Comparison of ENCODE assay signal across 17 cellular contexts in the genomic region with DNA sequence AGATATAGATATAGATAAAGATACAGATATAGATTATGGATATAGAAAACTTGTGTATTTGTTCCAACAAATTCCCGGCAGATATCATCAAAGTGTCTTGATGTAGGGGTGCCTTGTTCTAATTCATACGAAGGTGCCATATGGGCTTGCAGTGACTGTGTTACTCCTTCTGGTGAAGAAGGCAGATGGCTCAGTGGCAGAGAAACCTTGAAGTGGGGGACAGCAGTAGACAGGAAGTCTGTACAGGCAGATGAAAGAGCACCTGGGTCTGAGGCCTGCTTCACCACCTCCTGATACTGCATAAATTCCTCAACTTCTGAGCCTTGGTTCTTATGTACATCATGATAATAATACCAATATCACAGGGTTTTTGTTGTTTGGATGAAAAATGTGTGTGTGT.
DNase-seq lines count a peak whose midpoint lies in the region; ATAC-seq and TF ChIP-seq lines count a peak whose summit lies in the region.
"Had no signal": no experiment of that assay in that cellular context is flagged by ENCODE, and none has a peak within 500 bp of the region (broad histone marks: within the 10 kb centered on the region; RNA-seq: fewer than 3 reads in every experiment).

No MANE protein-coding gene starts in this region.

- peaks cover 0 to 20% (median 7%) of the 10 kb centered on the region in 4 donors for H3K4me1 Mint-ChIP-seq in CD4-positive, CD25-positive, alpha-beta regulatory T cell
- peaks cover 8% of the 10 kb centered on the region for H3K4me1 Mint-ChIP-seq in central memory CD8-positive, alpha-beta T cell

- peaks cover 0 to 2% of the 10 kb centered on the region in 2 experiments for H3K9me3 ChIP-seq in CD4-positive, CD25-positive, alpha-beta regulatory T cell (ENCODE audit: control insufficient read depth in 2 of 2, low read length in 2 of 2)
- peaks cover 20% of the 10 kb centered on the region; the same call in 1 of the 2 replicates for H3K9me3 ChIP-seq in Loucy (ENCODE audit: insufficient read depth, low read depth, low read length)

- no peak for TF ChIP-seq CTCF in Loucy (conservative IDR thresholded peaks at IDR 0.05; ENCODE audit: low read length)

- H3K4me2 ChIP-seq in Loucy (ENCODE audit: low read depth, low read length, poor library complexity, severe bottlenecking) = peak overlapping the region; percentile 40

- H3K27me3 ChIP-seq in CD4-positive, CD25-positive, alpha-beta regulatory T cell (ENCODE audit: control insufficient read depth, insufficient read depth, low read length) = peaks cover 2% of the 10 kb centered on the region
- no peaks in the 10 kb centered on the region for H3K27me3 ChIP-seq in Loucy (ENCODE audit: insufficient read depth, low read length, poor library complexity, severe bottlenecking)

- peak overlapping the region in 1 of 4 donors; percentile 25 for H3K4me3 Mint-ChIP-seq in CD4-positive, CD25-positive, alpha-beta regulatory T cell
- H3K4me3 Mint-ChIP-seq in central memory CD8-positive, alpha-beta T cell = no peak overlapping the region

- H4K20me1 ChIP-seq in Loucy (ENCODE audit: insufficient read depth, low read length, poor library complexity, severe bottlenecking) = no peaks in the 10 kb centered on the region

- H3K27me3 Mint-ChIP-seq in CD4-positive, CD25-positive, alpha-beta regulatory T cell = peaks cover 10% of the 10 kb centered on the region
- no peaks in the 10 kb centered on the region for H3K27me3 Mint-ChIP-seq in central memory CD8-positive, alpha-beta T cell

- no peak overlapping the region for H3K27ac ChIP-seq in CD4-positive, CD25-positive, alpha-beta regulatory T cell (ENCODE audit: insufficient read depth, low read length, poor library complexity, severe bottlenecking)

- H3K9ac ChIP-seq in Loucy (ENCODE audit: low read depth, low read length, poor library complexity, severe bottlenecking) = peak overlapping the region; percentile 28

- no peak overlapping the region for H3K4me3 ChIP-seq in CD4-positive, CD25-positive, alpha-beta regulatory T cell (ENCODE audit: low read depth, low read length)
- no peak overlapping the region for H3K4me3 ChIP-seq in Loucy (ENCODE audit: low read length, poor library complexity, severe bottlenecking)

- no peaks in the 10 kb centered on the region for H3K9me2 ChIP-seq in Loucy (replicated peaks; ENCODE audit: low read depth, low read length)

- no peaks in the 10 kb centered on the region for H3K79me2 ChIP-seq in Loucy (ENCODE audit: insufficient read depth, low read length)

- H3K36me3 Mint-ChIP-seq in CD4-positive, CD25-positive, alpha-beta regulatory T cell = peaks cover 4% of the 10 kb centered on the region
- peaks cover 4% of the 10 kb centered on the region for H3K36me3 Mint-ChIP-seq in central memory CD8-positive, alpha-beta T cell (ENCODE audit: insufficient read depth)

- H3K4me1 ChIP-seq in CD4-positive, CD25-positive, alpha-beta regulatory T cell (ENCODE audit: control insufficient read depth, insufficient read depth, low read length, poor library complexity, severe bottlenecking) = no peaks in the 10 kb centered on the region
- peaks cover 20% of the 10 kb centered on the region for H3K4me1 ChIP-seq in Loucy (ENCODE audit: insufficient read depth, low read length, poor library complexity, severe bottlenecking)

- no peaks in the 10 kb centered on the region for H3K36me3 ChIP-seq in CD4-positive, CD25-positive, alpha-beta regulatory T cell (ENCODE audit: control insufficient read depth, insufficient read depth, low read length)
- H3K36me3 ChIP-seq in Loucy (ENCODE audit: insufficient read depth, low read length) = no peaks in the 10 kb centered on the region

- H3K9me3 Mint-ChIP-seq in CD4-positive, CD25-positive, alpha-beta regulatory T cell = peaks cover 0 to 9% (median 4%) of the 10 kb centered on the region in 7 donors
- no peaks in the 10 kb centered on the region for H3K9me3 Mint-ChIP-seq in central memory CD8-positive, alpha-beta T cell

- no peak overlapping the region for H2AFZ ChIP-seq in Loucy (ENCODE audit: low read length)

- peak overlapping the region in 2 of 3 donors; percentile 22 to 78 for H3K27ac Mint-ChIP-seq in CD4-positive, CD25-positive, alpha-beta regulatory T cell
- peak overlapping the region; percentile 26 for H3K27ac Mint-ChIP-seq in central memory CD8-positive, alpha-beta T cell (ENCODE audit: low read depth)

- H3F3A ChIP-seq in Loucy (ENCODE audit: low read depth) = no peaks in the 10 kb centered on the region

- DNase-seq in NCI-H2171 treated with DMSO at 0.1 percent for 48 hours (lab: John Stamatoyannopoulos, UW) (peak; percentile 38), NCI-H2171 (lab: John Stamatoyannopoulos, UW) (no peak), DMS114 treated with DMSO at 0.1 percent for 48 hours (lab: John Stamatoyannopoulos, UW; ENCODE audit: unreplicated experiment) (no peak), NCI-H2081 (lab: John Stamatoyannopoulos, UW) (no peak)
- peak in 2 of 3 donors; percentile 28 to 41 for DNase-seq in CD4-positive, CD25-positive, alpha-beta regulatory T cell
- DNase-seq in central memory CD8-positive, alpha-beta T cell (ENCODE audit: low spot score in 2 of 2) = no peak
- DNase-seq: DMS153, EL, GOT3, KG1, NCI-H1092, NCI-H146, NCI-H226, NCI-H526, Right ventricle myocardium superior had no signal

- peak; percentile 79 to 81 for ATAC-seq in CD4-positive, CD25-positive, alpha-beta regulatory T cell (ENCODE audit: low read depth in 2 of 2)
- no peak for ATAC-seq in central memory CD8-positive, alpha-beta T cell (replicated peaks; ENCODE audit: extremely low read depth, poor library complexity, severe bottlenecking)
- no peak for ATAC-seq in HG03045 (IDR thresholded peaks at IDR 0.05; ENCODE audit: unreplicated experiment)

Comparison
In these comparisons a context has a peak if more than half of its experiments do, and no peak if none do; other contexts are left out.
1. DNase-seq: peak in NCI-H2171 treated with DMSO at 0.1 percent for 48 hours (single experiment) and CD4-positive, CD25-positive, alpha-beta regulatory T cell (2 of 3); none in NCI-H2171 (single experiment), central memory CD8-positive, alpha-beta T cell (0 of 2), DMS114 treated with DMSO at 0.1 percent for 48 hours (single experiment) and NCI-H2081 (0 of 2).
2. ATAC-seq: peak in CD4-positive, CD25-positive, alpha-beta regulatory T cell (2 of 2); none in central memory CD8-positive, alpha-beta T cell (single experiment) and HG03045 (single experiment).